ENCODE assay signal across 10 cellular contexts in the genomic region with DNA sequence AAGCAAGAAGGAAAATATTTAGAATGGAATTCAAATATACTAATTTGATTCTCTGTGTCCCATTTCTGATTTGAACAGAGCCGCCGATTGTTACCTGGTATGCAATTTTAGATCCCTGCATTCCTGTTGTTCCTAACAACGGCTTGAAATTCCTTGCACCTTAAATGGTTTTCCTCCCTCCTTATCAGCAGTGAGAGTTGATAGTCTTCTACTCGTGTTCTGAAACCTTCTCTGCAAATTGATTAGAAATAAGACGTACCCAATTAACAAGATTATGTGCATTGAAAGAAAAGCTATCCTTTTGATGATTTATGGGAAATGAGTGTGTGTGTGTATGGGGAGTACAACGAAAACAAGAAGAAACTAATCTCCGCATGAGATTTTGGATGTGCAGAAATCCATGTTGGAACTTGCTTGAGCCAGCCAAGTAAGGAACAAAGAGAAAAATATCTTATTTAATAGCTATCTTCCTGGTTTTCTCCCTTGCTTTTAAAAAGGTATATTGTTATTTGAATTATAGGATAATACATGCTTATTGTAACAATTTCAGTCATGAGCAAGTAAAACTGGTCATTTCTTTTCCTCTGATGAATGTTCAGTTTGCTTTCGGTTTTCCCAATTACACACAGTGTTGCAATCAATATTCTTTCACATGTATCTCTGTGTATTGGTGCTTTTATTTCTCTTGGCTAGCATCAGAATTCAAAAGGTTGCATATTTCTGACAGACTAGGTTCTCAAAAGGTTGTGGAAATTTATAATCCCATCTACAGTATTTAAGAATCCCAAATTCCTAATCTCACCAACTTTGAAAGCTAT.
A peak's percentile ranks its signal among the peaks of the same experiment; 100 is the strongest.
DNase-seq lines count a peak whose midpoint lies in the region; ATAC-seq and TF ChIP-seq lines count a peak whose summit lies in the region.
"Had no signal": no experiment of that assay in that cellular context is flagged by ENCODE, and none has a peak within 500 bp of the region (broad histone marks: within the 10 kb centered on the region; RNA-seq: fewer than 3 reads in every experiment).

No MANE protein-coding gene starts in this region.

- H3K79me2 ChIP-seq in GM23248 (ENCODE audit: insufficient read depth): no peaks in the 10 kb centered on the region

- no peaks in the 10 kb centered on the region for H3K9me2 ChIP-seq in GM23248 (ENCODE audit: insufficient read depth)

- no peaks in the 10 kb centered on the region for H3K9me3 Mint-ChIP-seq in stimulated activated naive CD8-positive, alpha-beta T cell treated with anti-CD3 and anti-CD28 coated beads, Interleukin-15, amount 100 ng/mL, for 72 hours

- no peak overlapping the region for H3K4me3 ChIP-seq in GM23248
- H3K4me3 ChIP-seq in fibroblast of the aortic adventitia (ENCODE audit: low read depth, low read length): no peak overlapping the region
- no peak overlapping the region for H3K4me3 ChIP-seq in rectal smooth muscle tissue (ENCODE audit: low read length)
- H3K4me3 ChIP-seq: testis had no signal

- peak overlapping the region; percentile 23 for H2AFZ ChIP-seq in GM23248

- H3K36me3 ChIP-seq in GM23248 (ENCODE audit: low read depth) (no peaks in the 10 kb centered on the region), rectal smooth muscle tissue (ENCODE audit: control insufficient read depth, insufficient read depth, low read length) (no peaks in the 10 kb centered on the region)

- H3K4me3 Mint-ChIP-seq in stimulated activated naive CD8-positive, alpha-beta T cell treated with anti-CD3 and anti-CD28 coated beads, Interleukin-15, amount 100 ng/mL, for 72 hours: no peak overlapping the region

- 58 to 62% methylated on average over 8 of the region's 8 CpGs for WGBS in GM23248 (ENCODE audit: low coverage in 1 of 2, low lambda C conversion rate in 2 of 2, missing lambda C conversion rate in 2 of 2), 2 experiments

- H3K27ac ChIP-seq in GM23248 (peak overlapping the region; percentile 34; the same call in 1 of the 2 replicates), rectal smooth muscle tissue (ENCODE audit: low read depth, low read length) (peak overlapping the region; percentile 40)
- H3K27ac ChIP-seq: KMS-11, testis had no signal

- TF ChIP-seq CTCF in fibroblast of the aortic adventitia (IDR thresholded peaks at IDR 0.05; ENCODE audit: insufficient read depth, low read length): no peak

- in situ Hi-C loops in GM23248 (cut with MboI): no loop called here

- no peak for ATAC-seq in SK-N-SH treated with all-trans-retinoic acid at 6 μM for 48 hours
- no peak for ATAC-seq in stimulated activated naive CD8-positive, alpha-beta T cell treated with anti-CD3 and anti-CD28 coated beads, Interleukin-15, amount 100 ng/mL, for 72 hours

- H3F3A ChIP-seq in GM23248 (ENCODE audit: insufficient read depth): peaks cover 25% of the 10 kb centered on the region

- peaks cover 4% of the 10 kb centered on the region for H3K4me1 Mint-ChIP-seq in stimulated activated naive CD8-positive, alpha-beta T cell treated with anti-CD3 and anti-CD28 coated beads, Interleukin-15, amount 100 ng/mL, for 72 hours

- H3K9ac ChIP-seq in GM23248: no peak overlapping the region
- no peak overlapping the region for H3K9ac ChIP-seq in rectal smooth muscle tissue (ENCODE audit: low read length)
- H3K9ac ChIP-seq: KMS-11 had no signal

- H3K9me3 ChIP-seq in GM23248 (ENCODE audit: low read depth): no peaks in the 10 kb centered on the region
- H3K9me3 ChIP-seq: testis had no signal

- H3K27me3 Mint-ChIP-seq in stimulated activated naive CD8-positive, alpha-beta T cell treated with anti-CD3 and anti-CD28 coated beads, Interleukin-15, amount 100 ng/mL, for 72 hours: peaks cover 10% of the 10 kb centered on the region

- H3K4me1 ChIP-seq in GM23248 (ENCODE audit: insufficient read depth): peaks cover 27% of the 10 kb centered on the region
- peaks cover 6% of the 10 kb centered on the region for H3K4me1 ChIP-seq in rectal smooth muscle tissue (ENCODE audit: control insufficient read depth, insufficient read depth, low read length)

- DNase-seq in GM23248: peak; percentile 51
- peak; percentile 58 for DNase-seq in fibroblast of the aortic adventitia (ENCODE audit: low read depth)
- no peak for DNase-seq in D341Med (ENCODE audit: low spot score)
- no peak for DNase-seq in OCI-M2 (lab: John Stamatoyannopoulos, UW; ENCODE audit: unreplicated experiment)
- no peak for DNase-seq in mesenteric fat pad (ENCODE audit: low spot score)
- DNase-seq in stimulated activated naive CD8-positive, alpha-beta T cell treated with anti-CD3 and anti-CD28 coated beads, Interleukin-15, amount 100 ng/mL, for 72 hours: no peak

- H3K4me2 ChIP-seq in GM23248 (ENCODE audit: unreplicated experiment): peak overlapping the region; percentile 19
- H3K4me2 ChIP-seq: KMS-11 had no signal

- no peak overlapping the region for H3K27ac Mint-ChIP-seq in stimulated activated naive CD8-positive, alpha-beta T cell treated with anti-CD3 and anti-CD28 coated beads, Interleukin-15, amount 100 ng/mL, for 72 hours

- H4K20me1 ChIP-seq in GM23248 (ENCODE audit: insufficient read depth): no peaks in the 10 kb centered on the region

- no peaks in the 10 kb centered on the region for H3K27me3 ChIP-seq in GM23248 (replicated peaks; ENCODE audit: insufficient read depth)
- H3K27me3 ChIP-seq in rectal smooth muscle tissue (ENCODE audit: control insufficient read depth, insufficient read depth, low read length): no peaks in the 10 kb centered on the region
- H3K27me3 ChIP-seq: testis had no signal

TF ChIP-seq in SK-N-SH treated with all-trans-retinoic acid at 6 μM for 48 hours, 23 proteins besides CTCF, POLR2A, EP300 and RAD21:
- TF ChIP-seq PATZ1 (CRISPR knock-in tag; IDR thresholded peaks at IDR 0.05; ENCODE audit: borderline replicate concordance) (no peak), CSDC2 (CRISPR knock-in tag; IDR thresholded peaks at IDR 0.05) (0 out of 2 replicates have a peak, but pooled peaks have one; percentile 36)

Comparison
In these comparisons a context has a peak if more than half of its experiments do, and no peak if none do; other contexts are left out.
1. DNase-seq: peak in GM23248 (single experiment) and fibroblast of the aortic adventitia (single experiment); none in D341Med (single experiment), OCI-M2 (single experiment), mesenteric fat pad (single experiment) and stimulated activated naive CD8-positive, alpha-beta T cell treated with anti-CD3 and anti-CD28 coated beads, Interleukin-15, amount 100 ng/mL, for 72 hours (0 of 2).